Comparison of ENCODE assay signal across 1 cellular context in the genomic region with DNA sequence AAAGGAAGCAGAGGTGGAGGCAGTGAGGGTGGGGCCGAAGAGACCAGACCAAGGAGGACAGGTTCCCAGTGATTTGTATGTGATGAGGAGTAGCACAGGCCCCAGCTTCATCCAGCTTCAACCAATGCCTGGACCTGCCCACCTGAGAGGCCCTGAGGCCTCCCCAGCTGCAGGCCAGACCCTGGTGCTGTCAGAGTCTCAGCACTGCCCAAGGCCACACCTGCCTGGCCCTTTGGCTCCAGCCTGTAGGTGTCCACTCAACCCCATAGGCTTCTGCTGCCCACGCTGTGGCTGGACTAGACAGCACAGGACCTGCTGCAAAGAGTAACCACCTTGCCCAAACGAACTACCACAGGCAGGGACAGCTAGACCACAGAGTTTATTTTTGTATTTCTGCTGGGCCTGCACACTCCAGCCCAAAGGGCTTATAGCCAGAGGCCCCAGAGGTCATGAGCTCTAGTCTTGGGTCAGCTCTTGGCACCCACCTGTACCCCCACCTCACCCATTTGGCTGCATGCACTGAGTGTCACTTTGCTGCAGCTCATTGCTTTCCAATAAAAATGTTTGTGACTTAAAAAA.
TF ChIP-seq lines count a peak whose summit lies in the region.

No MANE protein-coding gene starts in this region.

TF ChIP-seq in HepG2, 621 proteins besides CTCF, POLR2A, EP300 and RAD21 (continued from another document):
- TF ChIP-seq, protein P1, sequence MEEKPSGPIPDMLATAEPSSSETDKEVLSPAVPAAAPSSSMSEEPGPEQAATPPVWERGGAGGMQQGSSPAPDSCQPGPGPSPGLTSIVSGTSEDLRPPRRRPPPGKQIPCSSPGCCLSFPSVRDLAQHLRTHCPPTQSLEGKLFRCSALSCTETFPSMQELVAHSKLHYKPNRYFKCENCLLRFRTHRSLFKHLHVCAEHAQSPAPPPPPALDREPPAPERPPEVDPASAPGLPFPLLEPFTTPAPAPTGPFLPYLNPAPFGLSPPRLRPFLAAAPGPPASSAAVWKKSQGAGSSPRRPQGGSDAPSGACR (CRISPR knock-in tag; IDR thresholded peaks at IDR 0.05) = no peak
TF ChIP-seq in HepG2: peak in this region for 0.
